Comparison of ENCODE assay signal across 26 cellular contexts in the genomic region with DNA sequence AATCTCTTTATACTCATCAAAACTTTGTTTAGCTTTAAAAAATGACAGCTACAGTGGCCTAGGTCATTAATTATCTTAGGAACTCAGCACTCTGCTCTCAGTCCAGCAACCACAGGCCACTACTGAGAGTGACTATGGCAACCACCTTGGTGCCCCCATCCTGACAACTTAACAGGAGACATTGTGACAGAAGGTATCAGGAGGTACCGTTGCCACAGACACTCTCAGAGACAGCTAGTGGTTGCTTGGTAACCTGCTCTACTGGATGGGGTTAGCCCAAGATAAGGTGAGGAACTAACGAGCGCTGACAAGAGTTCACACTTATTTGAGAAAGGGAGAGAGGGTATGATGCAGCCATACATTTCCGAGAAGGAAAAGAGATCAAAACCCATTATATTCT.
"Had no signal": no experiment of that assay in that cellular context is flagged by ENCODE, and none has a peak within 500 bp of the region (broad histone marks: within the 10 kb centered on the region; RNA-seq: fewer than 3 reads in every experiment).

No MANE protein-coding gene starts in this region.

- H3K36me3 ChIP-seq: ascending aorta, brain microvascular endothelial cell, esophagus muscularis mucosa, gastrocnemius medialis had no signal

- H3K27ac ChIP-seq: ascending aorta, brain microvascular endothelial cell, coronary artery, dorsolateral prefrontal cortex, esophagus muscularis mucosa, foreskin keratinocyte, gastrocnemius medialis had no signal

- DNase-seq: activated CD4-positive, alpha-beta memory T cell treated with anti-CD3 and anti-CD28 coated beads, Interleukin-2, amount 10 ng/mL, durations not matched to agents 7 days and 5 days; activated CD4-positive, alpha-beta T cell treated with anti-CD3 and anti-CD28 coated beads for 1 hour; activated CD4-positive, alpha-beta T cell treated with anti-CD3 and anti-CD28 coated beads for 4 hours; activated CD4-positive, alpha-beta T cell treated with anti-CD3 and anti-CD28 coated beads, Interleukin-2, amount 10 ng/mL, durations not matched to agents 7 days and 5 days; activated CD4-positive, alpha-beta T cell treated with anti-CD3 and anti-CD28 coated beads, Interleukin-2, amount 50 U/mL, for 4 hours; activated CD8-positive, alpha-beta memory T cell treated with anti-CD3 and anti-CD28 coated beads, Interleukin-2, amount 50 U/mL, for 48 hours; activated gamma-delta T cell; activated naive CD4-positive, alpha-beta T cell; activated naive CD4-positive, alpha-beta T cell treated with anti-CD3 and anti-CD28 coated beads, Interleukin-2, amount 10 ng/mL, durations not matched to agents 7 days and 5 days; activated naive CD8-positive, alpha-beta T cell treated with anti-CD3 and anti-CD28 coated beads, Interleukin-2, amount 10 ng/mL, durations not matched to agents 7 days and 5 days; activated T-cell treated with anti-CD3 and anti-CD28 coated beads for 4 hours; activated T-cell treated with anti-CD3 and anti-CD28 coated beads, Interleukin-2, amount 50 U/mL, for 24 hours; activated T-cell treated with anti-CD3 and anti-CD28 coated beads, Interleukin-2, amount 50 U/mL, for 72 hours; brain microvascular endothelial cell; dorsolateral prefrontal cortex; effector memory CD4-positive, alpha-beta T cell; erythroblast; foreskin keratinocyte; gastrocnemius medialis; glutamatergic neuron; T-helper 2 cell had no signal

- ATAC-seq: activated naive CD4-positive, alpha-beta T cell treated with anti-CD3 and anti-CD28 coated beads, Interleukin-2, amount 50 U/mL, for 72 hours; activated T-cell treated with anti-CD3 and anti-CD28 coated beads, Interleukin-2, amount 50 U/mL, for 72 hours; foreskin keratinocyte; gastrocnemius medialis had no signal

- H3K4me3 ChIP-seq: ascending aorta, coronary artery, dorsolateral prefrontal cortex, esophagus muscularis mucosa, gastrocnemius medialis had no signal

- H3K9me3 ChIP-seq: ascending aorta, esophagus muscularis mucosa, gastrocnemius medialis had no signal

- FAIRE-seq: bronchial epithelial cell had no signal

- H3K27me3 ChIP-seq: ascending aorta, brain microvascular endothelial cell, esophagus muscularis mucosa, foreskin keratinocyte, gastrocnemius medialis had no signal

- H3K4me1 ChIP-seq: ascending aorta, esophagus muscularis mucosa, foreskin keratinocyte, gastrocnemius medialis had no signal
